Comparison of ENCODE assay signal across 1 cellular context in the genomic region with DNA sequence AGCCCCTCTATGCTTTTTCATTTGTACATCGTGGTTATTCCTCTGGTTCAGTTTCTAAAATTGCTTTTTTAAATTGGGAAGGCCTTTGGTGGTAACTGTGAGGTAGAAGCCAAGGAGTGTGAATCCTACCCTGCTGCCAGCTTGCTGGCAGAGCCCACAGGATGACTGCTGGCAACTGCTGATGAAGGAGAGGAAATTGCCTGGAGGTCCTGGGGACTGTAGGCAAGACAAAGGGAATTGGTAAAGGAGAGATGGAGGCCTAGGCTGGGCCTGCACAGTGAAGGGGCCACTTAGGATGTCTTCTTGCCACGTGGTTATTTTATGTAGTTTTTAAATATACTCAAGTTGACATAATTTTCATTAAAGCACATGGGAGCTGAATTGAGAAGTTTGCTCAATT.
TF ChIP-seq lines count a peak whose summit lies in the region.

No MANE protein-coding gene starts in this region.

TF ChIP-seq in SK-N-SH treated with all-trans-retinoic acid at 6 μM for 48 hours, 23 proteins besides CTCF, POLR2A, EP300 and RAD21:
- TF ChIP-seq ZNF8 (CRISPR knock-in tag; IDR thresholded peaks at IDR 0.05) (no peak), ZC3H10 (CRISPR knock-in tag; IDR thresholded peaks at IDR 0.05) (no peak), GLIS3 (CRISPR knock-in tag; IDR thresholded peaks at IDR 0.05) (no peak), RARB (CRISPR knock-in tag; IDR thresholded peaks at IDR 0.05) (no peak), ZNF565 (CRISPR knock-in tag; conservative IDR thresholded peaks at IDR 0.05; ENCODE audit: low read depth) (no peak)
- TF ChIP-seq, protein P1, sequence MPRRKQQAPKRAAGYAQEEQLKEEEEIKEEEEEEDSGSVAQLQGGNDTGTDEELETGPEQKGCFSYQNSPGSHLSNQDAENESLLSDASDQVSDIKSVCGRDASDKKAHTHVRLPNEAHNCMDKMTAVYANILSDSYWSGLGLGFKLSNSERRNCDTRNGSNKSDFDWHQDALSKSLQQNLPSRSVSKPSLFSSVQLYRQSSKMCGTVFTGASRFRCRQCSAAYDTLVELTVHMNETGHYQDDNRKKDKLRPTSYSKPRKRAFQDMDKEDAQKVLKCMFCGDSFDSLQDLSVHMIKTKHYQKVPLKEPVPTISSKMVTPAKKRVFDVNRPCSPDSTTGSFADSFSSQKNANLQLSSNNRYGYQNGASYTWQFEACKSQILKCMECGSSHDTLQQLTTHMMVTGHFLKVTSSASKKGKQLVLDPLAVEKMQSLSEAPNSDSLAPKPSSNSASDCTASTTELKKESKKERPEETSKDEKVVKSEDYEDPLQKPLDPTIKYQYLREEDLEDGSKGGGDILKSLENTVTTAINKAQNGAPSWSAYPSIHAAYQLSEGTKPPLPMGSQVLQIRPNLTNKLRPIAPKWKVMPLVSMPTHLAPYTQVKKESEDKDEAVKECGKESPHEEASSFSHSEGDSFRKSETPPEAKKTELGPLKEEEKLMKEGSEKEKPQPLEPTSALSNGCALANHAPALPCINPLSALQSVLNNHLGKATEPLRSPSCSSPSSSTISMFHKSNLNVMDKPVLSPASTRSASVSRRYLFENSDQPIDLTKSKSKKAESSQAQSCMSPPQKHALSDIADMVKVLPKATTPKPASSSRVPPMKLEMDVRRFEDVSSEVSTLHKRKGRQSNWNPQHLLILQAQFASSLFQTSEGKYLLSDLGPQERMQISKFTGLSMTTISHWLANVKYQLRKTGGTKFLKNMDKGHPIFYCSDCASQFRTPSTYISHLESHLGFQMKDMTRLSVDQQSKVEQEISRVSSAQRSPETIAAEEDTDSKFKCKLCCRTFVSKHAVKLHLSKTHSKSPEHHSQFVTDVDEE (CRISPR knock-in tag; IDR thresholded peaks at IDR 0.05), result no peak
TF ChIP-seq in SK-N-SH treated with all-trans-retinoic acid at 6 μM for 48 hours: peak in this region for 0.
